In the genomic region with DNA sequence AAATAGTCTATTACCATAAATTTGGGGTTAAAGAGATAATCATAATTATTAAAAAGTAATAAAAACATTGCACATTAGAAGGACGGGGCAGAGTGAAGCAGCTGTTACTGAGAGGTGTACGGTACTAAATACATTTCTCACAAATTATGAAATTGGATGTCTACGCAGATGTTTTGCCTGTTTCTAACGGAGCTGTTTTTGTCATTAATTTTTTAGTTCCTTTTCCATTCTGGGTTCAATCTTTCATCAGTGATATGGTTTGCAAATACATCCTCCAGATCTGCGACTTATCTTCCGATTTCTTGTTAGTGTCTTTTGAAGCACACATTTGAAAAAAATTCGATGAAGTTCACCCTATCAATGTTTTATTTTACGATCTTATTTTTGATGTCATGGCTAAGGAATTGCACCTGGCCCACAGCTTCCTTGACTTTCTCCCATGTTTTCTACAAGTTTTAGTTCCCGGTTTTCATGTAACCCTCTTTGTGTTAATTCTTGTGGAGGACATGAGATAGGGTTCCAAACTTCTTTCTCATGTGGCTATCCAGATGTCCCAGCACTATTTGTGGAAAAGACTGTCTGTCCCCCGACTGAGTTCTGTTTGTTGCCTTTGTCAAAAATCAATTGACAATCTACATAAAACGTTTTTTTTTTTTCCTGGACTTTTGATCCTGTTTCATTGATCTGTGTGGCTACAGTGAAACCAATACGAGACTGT, we compare ENCODE assay signal across 1 cellular context.
TF ChIP-seq lines count a peak whose summit lies in the region.

No MANE protein-coding gene starts in this region.

TF ChIP-seq in liver, 16 proteins besides CTCF, POLR2A, EP300 and RAD21 (continued from another document):
- TF ChIP-seq, protein P1, sequence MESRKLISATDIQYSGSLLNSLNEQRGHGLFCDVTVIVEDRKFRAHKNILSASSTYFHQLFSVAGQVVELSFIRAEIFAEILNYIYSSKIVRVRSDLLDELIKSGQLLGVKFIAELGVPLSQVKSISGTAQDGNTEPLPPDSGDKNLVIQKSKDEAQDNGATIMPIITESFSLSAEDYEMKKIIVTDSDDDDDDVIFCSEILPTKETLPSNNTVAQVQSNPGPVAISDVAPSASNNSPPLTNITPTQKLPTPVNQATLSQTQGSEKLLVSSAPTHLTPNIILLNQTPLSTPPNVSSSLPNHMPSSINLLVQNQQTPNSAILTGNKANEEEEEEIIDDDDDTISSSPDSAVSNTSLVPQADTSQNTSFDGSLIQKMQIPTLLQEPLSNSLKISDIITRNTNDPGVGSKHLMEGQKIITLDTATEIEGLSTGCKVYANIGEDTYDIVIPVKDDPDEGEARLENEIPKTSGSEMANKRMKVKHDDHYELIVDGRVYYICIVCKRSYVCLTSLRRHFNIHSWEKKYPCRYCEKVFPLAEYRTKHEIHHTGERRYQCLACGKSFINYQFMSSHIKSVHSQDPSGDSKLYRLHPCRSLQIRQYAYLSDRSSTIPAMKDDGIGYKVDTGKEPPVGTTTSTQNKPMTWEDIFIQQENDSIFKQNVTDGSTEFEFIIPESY (IDR thresholded peaks at IDR 0.05) = peak; percentile 41
- peak; percentile 70 for TF ChIP-seq HNF4G (IDR thresholded peaks at IDR 0.05)
- TF ChIP-seq GABPA (IDR thresholded peaks at IDR 0.05 in 1 of 2, conservative IDR thresholded peaks at IDR 0.05 in 1 of 2) = no peak
- peak; percentile 91 for TF ChIP-seq TAF1 (conservative IDR thresholded peaks at IDR 0.05)
- TF ChIP-seq EGR1 (IDR thresholded peaks at IDR 0.05; ENCODE audit: low read depth in 2 of 2) = peak in 1 of 2 donors; percentile 47
